17 cellular contexts compared by ENCODE assay signal in genomic region chr2:195017890-195018289, GRCh38.
"Had no signal": no experiment of that assay in that cellular context is flagged by ENCODE, and none has a peak within 500 bp of the region (broad histone marks: within the 10 kb centered on the region; RNA-seq: fewer than 3 reads in every experiment).

No MANE protein-coding gene starts in this region.

- H3K27ac ChIP-seq: colonic mucosa, foreskin keratinocyte, left lung, psoas muscle, spleen, testis had no signal

- H3K4me3 Mint-ChIP-seq: activated CD4-positive, alpha-beta T cell treated with anti-CD3 and anti-CD28 coated beads for 36 hours; activated CD8-positive, alpha-beta T cell treated with anti-CD3 and anti-CD28 coated beads for 36 hours; activated naive CD4-positive, alpha-beta T cell treated with anti-CD3 and anti-CD28 coated beads, Interleukin-2, amount 10 ng/mL, durations not matched to agents 7 days and 5 days; activated T-helper 1 cell treated with anti-CD3 and anti-CD28 coated beads, Interleukin-12 subunit alpha, Interleukin-12 subunit beta, Interleukin-2, Interleukin-4 antibody, amounts not matched to agents 30 ng/mL and 10 ng/mL and 1 ng/mL, durations not matched to agents 14 hours and 24 hours and 36 hours; memory B cell; nephron had no signal

- H3K4me3 ChIP-seq: colonic mucosa, left lung, psoas muscle, spleen, testis had no signal

- H3K27me3 Mint-ChIP-seq: activated CD4-positive, alpha-beta T cell treated with anti-CD3 and anti-CD28 coated beads for 36 hours; activated naive CD4-positive, alpha-beta T cell treated with anti-CD3 and anti-CD28 coated beads, Interleukin-2, amount 10 ng/mL, durations not matched to agents 7 days and 5 days; memory B cell had no signal

- DNase-seq: activated CD4-positive, alpha-beta T cell treated with anti-CD3 and anti-CD28 coated beads for 36 hours; activated CD8-positive, alpha-beta memory T cell treated with anti-CD3 and anti-CD28 coated beads, Interleukin-2, amount 50 U/mL, for 48 hours; activated CD8-positive, alpha-beta T cell treated with anti-CD3 and anti-CD28 coated beads for 36 hours; activated naive CD4-positive, alpha-beta T cell treated with anti-CD3 and anti-CD28 coated beads, Interleukin-2, amount 10 ng/mL, durations not matched to agents 7 days and 5 days; colonic mucosa; foreskin keratinocyte; left lung; psoas muscle; spleen; stimulated activated CD4-positive, alpha-beta T cell treated with anti-CD3 and anti-CD28 coated beads, Interleukin-1b, Interleukin-23, amount 100 ng/mL, for 48 hours; stimulated activated naive CD4-positive, alpha-beta T cell; T-helper 9 cell; testis had no signal

- H3K9me3 Mint-ChIP-seq: activated CD8-positive, alpha-beta T cell treated with anti-CD3 and anti-CD28 coated beads for 36 hours; activated naive CD4-positive, alpha-beta T cell treated with anti-CD3 and anti-CD28 coated beads, Interleukin-2, amount 10 ng/mL, durations not matched to agents 7 days and 5 days; activated T-helper 1 cell treated with anti-CD3 and anti-CD28 coated beads, Interleukin-12 subunit alpha, Interleukin-12 subunit beta, Interleukin-2, Interleukin-4 antibody, amounts not matched to agents 30 ng/mL and 10 ng/mL and 1 ng/mL, durations not matched to agents 14 hours and 24 hours and 36 hours; memory B cell; nephron had no signal

- H3K36me3 Mint-ChIP-seq: activated naive CD4-positive, alpha-beta T cell treated with anti-CD3 and anti-CD28 coated beads, Interleukin-2, amount 10 ng/mL, durations not matched to agents 7 days and 5 days; memory B cell had no signal

- H3K36me3 ChIP-seq: colonic mucosa, left lung, spleen had no signal

- H3K27ac Mint-ChIP-seq: activated CD4-positive, alpha-beta T cell treated with anti-CD3 and anti-CD28 coated beads for 36 hours; activated CD8-positive, alpha-beta T cell treated with anti-CD3 and anti-CD28 coated beads for 36 hours; activated naive CD4-positive, alpha-beta T cell treated with anti-CD3 and anti-CD28 coated beads, Interleukin-2, amount 10 ng/mL, durations not matched to agents 7 days and 5 days; activated T-helper 1 cell treated with anti-CD3 and anti-CD28 coated beads, Interleukin-12 subunit alpha, Interleukin-12 subunit beta, Interleukin-2, Interleukin-4 antibody, amounts not matched to agents 30 ng/mL and 10 ng/mL and 1 ng/mL, durations not matched to agents 14 hours and 24 hours and 36 hours; memory B cell had no signal

- ATAC-seq: activated CD4-positive, alpha-beta T cell treated with anti-CD3 and anti-CD28 coated beads for 36 hours; activated CD8-positive, alpha-beta T cell treated with anti-CD3 and anti-CD28 coated beads for 36 hours; foreskin keratinocyte; left lung; psoas muscle; sciatic nerve had no signal

- H3K4me1 ChIP-seq: colonic mucosa, foreskin keratinocyte, left lung, psoas muscle, spleen, testis had no signal

- H3K27me3 ChIP-seq: colonic mucosa, foreskin keratinocyte, left lung, spleen, testis had no signal

- H3K9me3 ChIP-seq: colonic mucosa, left lung, psoas muscle, spleen, testis had no signal
